ENCODE assay signal across 1 cellular context in the genomic region with DNA sequence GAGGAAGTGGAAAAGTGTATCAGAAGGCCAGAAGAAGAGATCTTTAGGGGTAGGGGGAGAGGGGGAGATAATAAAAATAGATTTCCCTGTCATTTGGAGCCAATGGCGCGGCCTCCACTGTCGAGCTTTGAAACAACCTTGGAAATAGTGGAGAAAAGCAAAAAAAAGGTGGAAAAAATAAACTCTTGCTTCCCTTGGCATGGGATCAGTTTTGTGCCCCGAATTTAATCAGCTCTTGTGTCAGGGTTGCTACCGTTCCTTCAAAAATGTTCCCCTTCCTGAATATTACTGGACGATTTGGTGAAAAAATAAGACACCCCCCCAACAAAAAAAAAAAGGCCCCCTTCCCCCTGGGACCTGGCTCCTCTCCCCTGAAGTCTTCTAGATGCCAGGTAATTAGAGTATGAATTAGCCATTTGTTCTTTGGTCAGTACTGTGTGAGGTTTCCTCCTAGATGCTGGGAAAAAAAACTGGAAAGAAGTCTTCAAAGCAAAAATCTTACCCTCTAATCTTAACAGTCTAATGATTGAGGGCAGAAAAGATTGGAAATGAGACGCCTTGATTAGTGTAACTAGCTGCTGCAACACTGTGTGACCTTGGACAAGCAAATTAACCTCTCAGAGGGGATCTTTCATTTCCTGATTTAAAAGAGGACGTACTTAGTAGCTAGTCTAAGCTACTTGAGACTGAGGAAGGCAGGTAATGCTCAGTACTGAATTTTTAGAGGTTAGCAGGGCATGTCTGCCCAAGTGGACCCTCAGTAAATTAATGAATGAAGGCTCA.
TF ChIP-seq lines count a peak whose summit lies in the region.

No MANE protein-coding gene starts in this region.

TF ChIP-seq in K562, 482 proteins besides CTCF, POLR2A, EP300 and RAD21 (continued from another document and continues in another):
- TF ChIP-seq, protein P1, sequence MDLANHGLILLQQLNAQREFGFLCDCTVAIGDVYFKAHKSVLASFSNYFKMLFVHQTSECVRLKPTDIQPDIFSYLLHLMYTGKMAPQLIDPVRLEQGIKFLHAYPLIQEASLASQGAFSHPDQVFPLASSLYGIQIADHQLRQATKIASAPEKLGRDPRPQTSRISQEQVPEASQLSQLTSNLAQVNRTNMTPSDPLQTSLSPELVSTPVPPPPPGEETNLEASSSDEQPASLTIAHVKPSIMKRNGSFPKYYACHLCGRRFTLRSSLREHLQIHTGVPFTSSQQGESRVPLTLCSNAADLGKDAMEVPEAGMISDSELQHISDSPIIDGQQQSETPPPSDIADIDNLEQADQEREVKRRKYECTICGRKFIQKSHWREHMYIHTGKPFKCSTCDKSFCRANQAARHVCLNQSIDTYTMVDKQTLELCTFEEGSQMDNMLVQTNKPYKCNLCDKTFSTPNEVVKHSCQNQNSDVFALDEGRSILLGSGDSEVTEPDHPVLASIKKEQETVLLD (IDR thresholded peaks at IDR 0.05), result no peak
- TF ChIP-seq, protein P2, sequence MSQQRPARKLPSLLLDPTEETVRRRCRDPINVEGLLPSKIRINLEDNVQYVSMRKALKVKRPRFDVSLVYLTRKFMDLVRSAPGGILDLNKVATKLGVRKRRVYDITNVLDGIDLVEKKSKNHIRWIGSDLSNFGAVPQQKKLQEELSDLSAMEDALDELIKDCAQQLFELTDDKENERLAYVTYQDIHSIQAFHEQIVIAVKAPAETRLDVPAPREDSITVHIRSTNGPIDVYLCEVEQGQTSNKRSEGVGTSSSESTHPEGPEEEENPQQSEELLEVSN (IDR thresholded peaks at IDR 0.05; ENCODE audit: borderline replicate concordance in 1 of 2, extremely low read depth in 1 of 2, insufficient read depth in 1 of 2, insufficient read length in 1 of 2, low read depth in 1 of 2, low read length in 1 of 2, poor library complexity in 1 of 2, severe bottlenecking in 1 of 2), result no peak
- TF ChIP-seq MYC (IDR thresholded peaks at IDR 0.05; ENCODE audit: low read depth, low read length), result no peak
- TF ChIP-seq MYC (CRISPR knock-in tag; IDR thresholded peaks at IDR 0.05; ENCODE audit: borderline replicate concordance, low read depth), result peak; percentile 45; the same call in 1 of the 2 replicates
- TF ChIP-seq ZNF165 (CRISPR knock-in tag; IDR thresholded peaks at IDR 0.05; ENCODE audit: borderline replicate concordance), result no peak
- no peak for TF ChIP-seq CEBPG (CRISPR knock-in tag; IDR thresholded peaks at IDR 0.05)
- no peak for TF ChIP-seq CEBPG (tag; conservative IDR thresholded peaks at IDR 0.05 in 1 of 2, IDR thresholded peaks at IDR 0.05 in 1 of 2)
- TF ChIP-seq, protein P3, sequence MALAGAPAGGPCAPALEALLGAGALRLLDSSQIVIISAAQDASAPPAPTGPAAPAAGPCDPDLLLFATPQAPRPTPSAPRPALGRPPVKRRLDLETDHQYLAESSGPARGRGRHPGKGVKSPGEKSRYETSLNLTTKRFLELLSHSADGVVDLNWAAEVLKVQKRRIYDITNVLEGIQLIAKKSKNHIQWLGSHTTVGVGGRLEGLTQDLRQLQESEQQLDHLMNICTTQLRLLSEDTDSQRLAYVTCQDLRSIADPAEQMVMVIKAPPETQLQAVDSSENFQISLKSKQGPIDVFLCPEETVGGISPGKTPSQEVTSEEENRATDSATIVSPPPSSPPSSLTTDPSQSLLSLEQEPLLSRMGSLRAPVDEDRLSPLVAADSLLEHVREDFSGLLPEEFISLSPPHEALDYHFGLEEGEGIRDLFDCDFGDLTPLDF (CRISPR knock-in tag; IDR thresholded peaks at IDR 0.05), result no peak
- TF ChIP-seq ELF4 (CRISPR knock-in tag; IDR thresholded peaks at IDR 0.05), result peak; percentile 60; the same call in 1 of the 2 replicates
- no peak for TF ChIP-seq GABPB2 (CRISPR knock-in tag; conservative IDR thresholded peaks at IDR 0.05)
- no peak for TF ChIP-seq EP400 (IDR thresholded peaks at IDR 0.05)
- TF ChIP-seq MTA3 (IDR thresholded peaks at IDR 0.05; ENCODE audit: borderline replicate concordance), result 0 out of 2 replicates have a peak, but pooled peaks have one; percentile 19
- TF ChIP-seq PKNOX1 (IDR thresholded peaks at IDR 0.05), result no peak
- no peak for TF ChIP-seq PCBP1 (IDR thresholded peaks at IDR 0.05; ENCODE audit: low read depth, low read length, poor library complexity, severe bottlenecking)
- no peak for TF ChIP-seq FIP1L1 (IDR thresholded peaks at IDR 0.05; ENCODE audit: low read depth, low read length, poor library complexity, severe bottlenecking)
- TF ChIP-seq SAFB (IDR thresholded peaks at IDR 0.05; ENCODE audit: borderline replicate concordance, low read depth, low read length), result no peak
- no peak for TF ChIP-seq MCM3 (IDR thresholded peaks at IDR 0.05)
- TF ChIP-seq ZNF778 (CRISPR knock-in tag; IDR thresholded peaks at IDR 0.05), result no peak
- TF ChIP-seq ZNF57 (CRISPR knock-in tag; IDR thresholded peaks at IDR 0.05), result no peak
- TF ChIP-seq PHB (CRISPR knock-in tag; IDR thresholded peaks at IDR 0.05), result no peak
- 0 out of 2 replicates have a peak, but pooled peaks have one; percentile 6 for TF ChIP-seq ZNF668 (CRISPR knock-in tag; IDR thresholded peaks at IDR 0.05)
- no peak for TF ChIP-seq MED1 (CRISPR knock-in tag; IDR thresholded peaks at IDR 0.05; ENCODE audit: borderline replicate concordance)
- no peak for TF ChIP-seq ZNF444 (CRISPR knock-in tag; IDR thresholded peaks at IDR 0.05)
- TF ChIP-seq SNIP1 (IDR thresholded peaks at IDR 0.05; ENCODE audit: low read depth), result 0 out of 2 replicates have a peak, but pooled peaks have one; percentile 21
- TF ChIP-seq, protein P4, sequence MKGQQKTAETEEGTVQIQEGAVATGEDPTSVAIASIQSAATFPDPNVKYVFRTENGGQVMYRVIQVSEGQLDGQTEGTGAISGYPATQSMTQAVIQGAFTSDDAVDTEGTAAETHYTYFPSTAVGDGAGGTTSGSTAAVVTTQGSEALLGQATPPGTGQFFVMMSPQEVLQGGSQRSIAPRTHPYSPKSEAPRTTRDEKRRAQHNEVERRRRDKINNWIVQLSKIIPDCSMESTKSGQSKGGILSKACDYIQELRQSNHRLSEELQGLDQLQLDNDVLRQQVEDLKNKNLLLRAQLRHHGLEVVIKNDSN (CRISPR knock-in tag; IDR thresholded peaks at IDR 0.05), result no peak
- TF ChIP-seq, protein P5, sequence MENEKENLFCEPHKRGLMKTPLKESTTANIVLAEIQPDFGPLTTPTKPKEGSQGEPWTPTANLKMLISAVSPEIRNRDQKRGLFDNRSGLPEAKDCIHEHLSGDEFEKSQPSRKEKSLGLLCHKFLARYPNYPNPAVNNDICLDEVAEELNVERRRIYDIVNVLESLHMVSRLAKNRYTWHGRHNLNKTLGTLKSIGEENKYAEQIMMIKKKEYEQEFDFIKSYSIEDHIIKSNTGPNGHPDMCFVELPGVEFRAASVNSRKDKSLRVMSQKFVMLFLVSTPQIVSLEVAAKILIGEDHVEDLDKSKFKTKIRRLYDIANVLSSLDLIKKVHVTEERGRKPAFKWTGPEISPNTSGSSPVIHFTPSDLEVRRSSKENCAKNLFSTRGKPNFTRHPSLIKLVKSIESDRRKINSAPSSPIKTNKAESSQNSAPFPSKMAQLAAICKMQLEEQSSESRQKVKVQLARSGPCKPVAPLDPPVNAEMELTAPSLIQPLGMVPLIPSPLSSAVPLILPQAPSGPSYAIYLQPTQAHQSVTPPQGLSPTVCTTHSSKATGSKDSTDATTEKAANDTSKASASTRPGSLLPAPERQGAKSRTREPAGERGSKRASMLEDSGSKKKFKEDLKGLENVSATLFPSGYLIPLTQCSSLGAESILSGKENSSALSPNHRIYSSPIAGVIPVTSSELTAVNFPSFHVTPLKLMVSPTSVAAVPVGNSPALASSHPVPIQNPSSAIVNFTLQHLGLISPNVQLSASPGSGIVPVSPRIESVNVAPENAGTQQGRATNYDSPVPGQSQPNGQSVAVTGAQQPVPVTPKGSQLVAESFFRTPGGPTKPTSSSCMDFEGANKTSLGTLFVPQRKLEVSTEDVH (IDR thresholded peaks at IDR 0.05; ENCODE audit: low read depth, partially characterized antibody), result peak; percentile 14
- TF ChIP-seq ZBTB7A (IDR thresholded peaks at IDR 0.05; ENCODE audit: borderline replicate concordance, control insufficient read depth, low read depth, low read length), result no peak
- TF ChIP-seq MAFF (IDR thresholded peaks at IDR 0.05; ENCODE audit: low read length), result no peak
- no peak for TF ChIP-seq RBM34 (IDR thresholded peaks at IDR 0.05; ENCODE audit: borderline replicate concordance, insufficient read depth, low read length)
- no peak for TF ChIP-seq ZNF785 (CRISPR knock-in tag; IDR thresholded peaks at IDR 0.05)
- TF ChIP-seq CBX8 (IDR thresholded peaks at IDR 0.05; ENCODE audit: borderline replicate concordance, extremely low read depth, low read depth, low read length, poor library complexity, severe bottlenecking), result no peak
- TF ChIP-seq, protein P6, sequence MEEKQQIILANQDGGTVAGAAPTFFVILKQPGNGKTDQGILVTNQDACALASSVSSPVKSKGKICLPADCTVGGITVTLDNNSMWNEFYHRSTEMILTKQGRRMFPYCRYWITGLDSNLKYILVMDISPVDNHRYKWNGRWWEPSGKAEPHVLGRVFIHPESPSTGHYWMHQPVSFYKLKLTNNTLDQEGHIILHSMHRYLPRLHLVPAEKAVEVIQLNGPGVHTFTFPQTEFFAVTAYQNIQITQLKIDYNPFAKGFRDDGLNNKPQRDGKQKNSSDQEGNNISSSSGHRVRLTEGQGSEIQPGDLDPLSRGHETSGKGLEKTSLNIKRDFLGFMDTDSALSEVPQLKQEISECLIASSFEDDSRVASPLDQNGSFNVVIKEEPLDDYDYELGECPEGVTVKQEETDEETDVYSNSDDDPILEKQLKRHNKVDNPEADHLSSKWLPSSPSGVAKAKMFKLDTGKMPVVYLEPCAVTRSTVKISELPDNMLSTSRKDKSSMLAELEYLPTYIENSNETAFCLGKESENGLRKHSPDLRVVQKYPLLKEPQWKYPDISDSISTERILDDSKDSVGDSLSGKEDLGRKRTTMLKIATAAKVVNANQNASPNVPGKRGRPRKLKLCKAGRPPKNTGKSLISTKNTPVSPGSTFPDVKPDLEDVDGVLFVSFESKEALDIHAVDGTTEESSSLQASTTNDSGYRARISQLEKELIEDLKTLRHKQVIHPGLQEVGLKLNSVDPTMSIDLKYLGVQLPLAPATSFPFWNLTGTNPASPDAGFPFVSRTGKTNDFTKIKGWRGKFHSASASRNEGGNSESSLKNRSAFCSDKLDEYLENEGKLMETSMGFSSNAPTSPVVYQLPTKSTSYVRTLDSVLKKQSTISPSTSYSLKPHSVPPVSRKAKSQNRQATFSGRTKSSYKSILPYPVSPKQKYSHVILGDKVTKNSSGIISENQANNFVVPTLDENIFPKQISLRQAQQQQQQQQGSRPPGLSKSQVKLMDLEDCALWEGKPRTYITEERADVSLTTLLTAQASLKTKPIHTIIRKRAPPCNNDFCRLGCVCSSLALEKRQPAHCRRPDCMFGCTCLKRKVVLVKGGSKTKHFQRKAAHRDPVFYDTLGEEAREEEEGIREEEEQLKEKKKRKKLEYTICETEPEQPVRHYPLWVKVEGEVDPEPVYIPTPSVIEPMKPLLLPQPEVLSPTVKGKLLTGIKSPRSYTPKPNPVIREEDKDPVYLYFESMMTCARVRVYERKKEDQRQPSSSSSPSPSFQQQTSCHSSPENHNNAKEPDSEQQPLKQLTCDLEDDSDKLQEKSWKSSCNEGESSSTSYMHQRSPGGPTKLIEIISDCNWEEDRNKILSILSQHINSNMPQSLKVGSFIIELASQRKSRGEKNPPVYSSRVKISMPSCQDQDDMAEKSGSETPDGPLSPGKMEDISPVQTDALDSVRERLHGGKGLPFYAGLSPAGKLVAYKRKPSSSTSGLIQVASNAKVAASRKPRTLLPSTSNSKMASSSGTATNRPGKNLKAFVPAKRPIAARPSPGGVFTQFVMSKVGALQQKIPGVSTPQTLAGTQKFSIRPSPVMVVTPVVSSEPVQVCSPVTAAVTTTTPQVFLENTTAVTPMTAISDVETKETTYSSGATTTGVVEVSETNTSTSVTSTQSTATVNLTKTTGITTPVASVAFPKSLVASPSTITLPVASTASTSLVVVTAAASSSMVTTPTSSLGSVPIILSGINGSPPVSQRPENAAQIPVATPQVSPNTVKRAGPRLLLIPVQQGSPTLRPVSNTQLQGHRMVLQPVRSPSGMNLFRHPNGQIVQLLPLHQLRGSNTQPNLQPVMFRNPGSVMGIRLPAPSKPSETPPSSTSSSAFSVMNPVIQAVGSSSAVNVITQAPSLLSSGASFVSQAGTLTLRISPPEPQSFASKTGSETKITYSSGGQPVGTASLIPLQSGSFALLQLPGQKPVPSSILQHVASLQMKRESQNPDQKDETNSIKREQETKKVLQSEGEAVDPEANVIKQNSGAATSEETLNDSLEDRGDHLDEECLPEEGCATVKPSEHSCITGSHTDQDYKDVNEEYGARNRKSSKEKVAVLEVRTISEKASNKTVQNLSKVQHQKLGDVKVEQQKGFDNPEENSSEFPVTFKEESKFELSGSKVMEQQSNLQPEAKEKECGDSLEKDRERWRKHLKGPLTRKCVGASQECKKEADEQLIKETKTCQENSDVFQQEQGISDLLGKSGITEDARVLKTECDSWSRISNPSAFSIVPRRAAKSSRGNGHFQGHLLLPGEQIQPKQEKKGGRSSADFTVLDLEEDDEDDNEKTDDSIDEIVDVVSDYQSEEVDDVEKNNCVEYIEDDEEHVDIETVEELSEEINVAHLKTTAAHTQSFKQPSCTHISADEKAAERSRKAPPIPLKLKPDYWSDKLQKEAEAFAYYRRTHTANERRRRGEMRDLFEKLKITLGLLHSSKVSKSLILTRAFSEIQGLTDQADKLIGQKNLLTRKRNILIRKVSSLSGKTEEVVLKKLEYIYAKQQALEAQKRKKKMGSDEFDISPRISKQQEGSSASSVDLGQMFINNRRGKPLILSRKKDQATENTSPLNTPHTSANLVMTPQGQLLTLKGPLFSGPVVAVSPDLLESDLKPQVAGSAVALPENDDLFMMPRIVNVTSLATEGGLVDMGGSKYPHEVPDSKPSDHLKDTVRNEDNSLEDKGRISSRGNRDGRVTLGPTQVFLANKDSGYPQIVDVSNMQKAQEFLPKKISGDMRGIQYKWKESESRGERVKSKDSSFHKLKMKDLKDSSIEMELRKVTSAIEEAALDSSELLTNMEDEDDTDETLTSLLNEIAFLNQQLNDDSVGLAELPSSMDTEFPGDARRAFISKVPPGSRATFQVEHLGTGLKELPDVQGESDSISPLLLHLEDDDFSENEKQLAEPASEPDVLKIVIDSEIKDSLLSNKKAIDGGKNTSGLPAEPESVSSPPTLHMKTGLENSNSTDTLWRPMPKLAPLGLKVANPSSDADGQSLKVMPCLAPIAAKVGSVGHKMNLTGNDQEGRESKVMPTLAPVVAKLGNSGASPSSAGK (IDR thresholded peaks at IDR 0.05), result no peak
